In the genomic region with DNA sequence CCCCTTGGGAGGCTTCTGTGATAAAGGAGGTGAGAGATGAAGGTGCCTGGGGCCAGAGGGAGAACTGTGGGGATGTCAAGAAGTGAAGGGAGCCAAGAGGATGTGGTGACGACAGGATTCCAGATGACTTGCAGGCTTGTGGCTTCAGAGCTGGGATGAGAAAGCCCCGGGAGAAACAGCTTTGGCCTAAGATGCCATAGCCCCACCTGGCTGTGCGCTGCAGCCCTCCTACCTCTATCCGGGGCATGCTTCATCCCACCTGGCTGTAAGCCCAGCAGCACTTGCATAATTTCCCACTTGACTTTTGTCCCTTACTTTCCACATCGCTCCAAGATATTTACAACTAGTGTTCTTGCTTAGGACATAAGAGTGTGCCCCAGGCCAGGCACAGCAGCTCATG, we compare ENCODE assay signal across 2 cellular contexts.
TF ChIP-seq lines count a peak whose summit lies in the region.

No MANE protein-coding gene starts in this region.

TF ChIP-seq in liver, 16 proteins besides CTCF, POLR2A, EP300 and RAD21:
- TF ChIP-seq JUND (IDR thresholded peaks at IDR 0.05) (no peak), GABPA (IDR thresholded peaks at IDR 0.05 in 1 of 2, conservative IDR thresholded peaks at IDR 0.05 in 1 of 2) (no peak), FOXA1 (IDR thresholded peaks at IDR 0.05) (no peak), HNF4A (conservative IDR thresholded peaks at IDR 0.05) (peak; percentile 22 to 49), FOXA2 (IDR thresholded peaks at IDR 0.05) (no peak), SP1 (IDR thresholded peaks at IDR 0.05) (no peak), RXRA (IDR thresholded peaks at IDR 0.05) (peak in 1 of 2 donors; percentile 24), YY1 (IDR thresholded peaks at IDR 0.05) (no peak)
- TF ChIP-seq, protein P1, sequence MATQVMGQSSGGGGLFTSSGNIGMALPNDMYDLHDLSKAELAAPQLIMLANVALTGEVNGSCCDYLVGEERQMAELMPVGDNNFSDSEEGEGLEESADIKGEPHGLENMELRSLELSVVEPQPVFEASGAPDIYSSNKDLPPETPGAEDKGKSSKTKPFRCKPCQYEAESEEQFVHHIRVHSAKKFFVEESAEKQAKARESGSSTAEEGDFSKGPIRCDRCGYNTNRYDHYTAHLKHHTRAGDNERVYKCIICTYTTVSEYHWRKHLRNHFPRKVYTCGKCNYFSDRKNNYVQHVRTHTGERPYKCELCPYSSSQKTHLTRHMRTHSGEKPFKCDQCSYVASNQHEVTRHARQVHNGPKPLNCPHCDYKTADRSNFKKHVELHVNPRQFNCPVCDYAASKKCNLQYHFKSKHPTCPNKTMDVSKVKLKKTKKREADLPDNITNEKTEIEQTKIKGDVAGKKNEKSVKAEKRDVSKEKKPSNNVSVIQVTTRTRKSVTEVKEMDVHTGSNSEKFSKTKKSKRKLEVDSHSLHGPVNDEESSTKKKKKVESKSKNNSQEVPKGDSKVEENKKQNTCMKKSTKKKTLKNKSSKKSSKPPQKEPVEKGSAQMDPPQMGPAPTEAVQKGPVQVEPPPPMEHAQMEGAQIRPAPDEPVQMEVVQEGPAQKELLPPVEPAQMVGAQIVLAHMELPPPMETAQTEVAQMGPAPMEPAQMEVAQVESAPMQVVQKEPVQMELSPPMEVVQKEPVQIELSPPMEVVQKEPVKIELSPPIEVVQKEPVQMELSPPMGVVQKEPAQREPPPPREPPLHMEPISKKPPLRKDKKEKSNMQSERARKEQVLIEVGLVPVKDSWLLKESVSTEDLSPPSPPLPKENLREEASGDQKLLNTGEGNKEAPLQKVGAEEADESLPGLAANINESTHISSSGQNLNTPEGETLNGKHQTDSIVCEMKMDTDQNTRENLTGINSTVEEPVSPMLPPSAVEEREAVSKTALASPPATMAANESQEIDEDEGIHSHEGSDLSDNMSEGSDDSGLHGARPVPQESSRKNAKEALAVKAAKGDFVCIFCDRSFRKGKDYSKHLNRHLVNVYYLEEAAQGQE (IDR thresholded peaks at IDR 0.05): no peak
TF ChIP-seq in liver: peak in this region for 2.

TF ChIP-seq in HepG2, 621 proteins besides CTCF, POLR2A, EP300 and RAD21:
- TF ChIP-seq ZNF24 (IDR thresholded peaks at IDR 0.05) (no peak), ZBTB20 (CRISPR knock-in tag; IDR thresholded peaks at IDR 0.05; ENCODE audit: borderline replicate concordance, low read depth) (no peak), SKI (IDR thresholded peaks at IDR 0.05; ENCODE audit: partially characterized antibody) (no peak), BRCA1 (CRISPR knock-in tag; IDR thresholded peaks at IDR 0.05) (no peak), ZNF75D (CRISPR knock-in tag; IDR thresholded peaks at IDR 0.05; ENCODE audit: borderline replicate concordance) (no peak)
- TF ChIP-seq, protein P2, sequence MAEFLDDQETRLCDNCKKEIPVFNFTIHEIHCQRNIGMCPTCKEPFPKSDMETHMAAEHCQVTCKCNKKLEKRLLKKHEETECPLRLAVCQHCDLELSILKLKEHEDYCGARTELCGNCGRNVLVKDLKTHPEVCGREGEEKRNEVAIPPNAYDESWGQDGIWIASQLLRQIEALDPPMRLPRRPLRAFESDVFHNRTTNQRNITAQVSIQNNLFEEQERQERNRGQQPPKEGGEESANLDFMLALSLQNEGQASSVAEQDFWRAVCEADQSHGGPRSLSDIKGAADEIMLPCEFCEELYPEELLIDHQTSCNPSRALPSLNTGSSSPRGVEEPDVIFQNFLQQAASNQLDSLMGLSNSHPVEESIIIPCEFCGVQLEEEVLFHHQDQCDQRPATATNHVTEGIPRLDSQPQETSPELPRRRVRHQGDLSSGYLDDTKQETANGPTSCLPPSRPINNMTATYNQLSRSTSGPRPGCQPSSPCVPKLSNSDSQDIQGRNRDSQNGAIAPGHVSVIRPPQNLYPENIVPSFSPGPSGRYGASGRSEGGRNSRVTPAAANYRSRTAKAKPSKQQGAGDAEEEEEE (CRISPR knock-in tag; IDR thresholded peaks at IDR 0.05; ENCODE audit: borderline replicate concordance): no peak
TF ChIP-seq in HepG2: peak in this region for 0.
